ENCODE assay signal across 16 cellular contexts in genomic region chr22:48701296-48702030, GRCh38.
DNase-seq lines count a peak whose midpoint lies in the region; ATAC-seq and TF ChIP-seq lines count a peak whose summit lies in the region.
"Had no signal": no experiment of that assay in that cellular context is flagged by ENCODE, and none has a peak within 500 bp of the region (broad histone marks: within the 10 kb centered on the region; RNA-seq: fewer than 3 reads in every experiment).

No MANE protein-coding gene starts in this region.

- H3K27ac Mint-ChIP-seq in neural crest cell (ENCODE audit: unreplicated experiment) (peak overlapping the region; percentile 96), type B pancreatic cell (peak overlapping the region; percentile 15)
- H3K27ac Mint-ChIP-seq: CD8-positive, alpha-beta T cell had no signal

- no peak for ATAC-seq in Right ventricle myocardium superior (ENCODE audit: poor library complexity)
- ATAC-seq in left cardiac atrium = no peak
- no peak for ATAC-seq in HG03097 (IDR thresholded peaks at IDR 0.05; ENCODE audit: low FRiP score, unreplicated experiment)
- ATAC-seq: CD8-positive, alpha-beta T cell; GM12878 had no signal

- intact Hi-C loops in Right ventricle myocardium superior (cut with DNase I) = no loop called here
- intact Hi-C loops in left cardiac atrium (cut with DNase I) = no loop called here

- H3K4me1 Mint-ChIP-seq in neural crest cell (peaks cover 64% of the 10 kb centered on the region), type B pancreatic cell (ENCODE audit: unreplicated experiment) (peaks cover 7% of the 10 kb centered on the region)

- H3K9me3 Mint-ChIP-seq in neural crest cell (no peaks in the 10 kb centered on the region), type B pancreatic cell (no peaks in the 10 kb centered on the region)
- H3K9me3 Mint-ChIP-seq: CD8-positive, alpha-beta T cell had no signal

- peak overlapping the region; percentile 90 for H3K27ac ChIP-seq in cingulate gyrus (ENCODE audit: low read depth, low read length)

- H3K27me3 Mint-ChIP-seq in neural crest cell (ENCODE audit: low read depth) = no peaks in the 10 kb centered on the region
- H3K27me3 Mint-ChIP-seq in type B pancreatic cell = no peaks in the 10 kb centered on the region

- DNase-seq in Right ventricle myocardium superior (peak; percentile 24), left cardiac atrium (no peak), neural crest cell (ENCODE audit: low read depth, low spot score) (no peak), type B pancreatic cell (ENCODE audit: extremely low spot score, unreplicated experiment) (no peak), COR-L47 (lab: John Stamatoyannopoulos, UW) (no peak)
- no peak for DNase-seq in activated T-cell treated with anti-CD3 and anti-CD28 coated beads, Interleukin-2, amount 50 U/mL, for 48 hours
- DNase-seq: 8988T; BE2C; CD8-positive, alpha-beta T cell; GDM1; KBM-7; NCI-H1092; NCI-H2227 treated with DMSO at 0.1 percent for 48 hours had no signal

- H3K36me3 Mint-ChIP-seq in neural crest cell (ENCODE audit: low read depth) = no peaks in the 10 kb centered on the region
- H3K36me3 Mint-ChIP-seq in type B pancreatic cell = no peaks in the 10 kb centered on the region
- H3K36me3 Mint-ChIP-seq: CD8-positive, alpha-beta T cell had no signal

- no peak overlapping the region for H3K4me3 Mint-ChIP-seq in neural crest cell
- no peak overlapping the region for H3K4me3 Mint-ChIP-seq in type B pancreatic cell
- H3K4me3 Mint-ChIP-seq: CD8-positive, alpha-beta T cell had no signal

- TF ChIP-seq CTCF in neural crest cell (conservative IDR thresholded peaks at IDR 0.05) (no peak), type B pancreatic cell (conservative IDR thresholded peaks at IDR 0.05) (no peak)
